Comparison of ENCODE assay signal across 8 cellular contexts in genomic region chr3:136753112-136753939, GRCh38. TPM values are rescaled to one million over a fixed set of nuclear protein-coding genes. Genes with fewer than 3 reads are reported as not detected.
A peak's percentile ranks its signal among the peaks of the same experiment; 100 is the strongest.
DNase-seq lines count a peak whose midpoint lies in the region; ATAC-seq, FAIRE-seq and TF ChIP-seq lines count a peak whose summit lies in the region.

No MANE protein-coding gene starts in this region.

- 51% methylated on average over 13 of the region's 13 CpGs for WGBS in GM12878 (ENCODE audit: insufficient coverage, insufficient replicate concordance, low lambda C conversion rate, missing lambda C conversion rate)

- RAD21 ChIA-PET in GM12878 (lab: Charles Lee; ENCODE audit: unreplicated experiment): interaction anchor here (0.7 to 8.7 kb wide), 64 partner anchors 9 to 682 kb away, joined by 3 to 200 read pairs (median 5); partner anchors contain the start of genes MSL2, NCK1 and PCCB

- H3K27me3 ChIP-seq in Loucy (ENCODE audit: insufficient read depth, low read length, poor library complexity, severe bottlenecking): no peaks in the 10 kb centered on the region
- H3K27me3 ChIP-seq in GM12878 (replicated peaks in 1 of 2; ENCODE audit: control insufficient read depth in 2 of 2, insufficient read depth in 2 of 2, low read length in 1 of 2): no peaks in the 10 kb centered on the region
- no peaks in the 10 kb centered on the region for H3K27me3 ChIP-seq in tibial artery

- TF ChIP-seq EP300 in GM12878 (IDR thresholded peaks at IDR 0.05; ENCODE audit: borderline replicate concordance in 1 of 2, control insufficient read depth in 1 of 2, low read depth in 2 of 2, low read length in 2 of 2): no peak

- intact Hi-C loops in GM12878 (cut with micrococcal nuclease; ENCODE audit: unreplicated experiment) (loop anchor here (1.0 to 5.0 kb wide), 4 partner anchors 109 to 363 kb away; partner anchors contain the start of gene NCK1), tibial artery (cut with DNase I; ENCODE audit: low total_unique reads) (loop anchor here (2.0 to 10.0 kb wide), 3 partner anchors 111 to 556 kb away; partner anchors contain the start of genes MSL2, NCK1 and PCCB)

- in situ Hi-C loops in GM12878 (cut with MboI): loop anchor here (5.0 kb wide), 2 partner anchors 366 to 681 kb away; no protein-coding TSS in a partner anchor

- peak; percentile 67 for TF ChIP-seq RAD21 in GM12878 (IDR thresholded peaks at IDR 0.05; ENCODE audit: insufficient read depth, low read depth, low read length)

- H3K4me1 ChIP-seq in ES-I3 (ENCODE audit: insufficient read depth, low read length): peaks cover 21% of the 10 kb centered on the region
- peaks cover 40% of the 10 kb centered on the region for H3K4me1 ChIP-seq in Loucy (ENCODE audit: insufficient read depth, low read length, poor library complexity, severe bottlenecking)
- H3K4me1 ChIP-seq in GM12878 (ENCODE audit: control insufficient read depth, insufficient read depth, low read length): peaks cover 16% of the 10 kb centered on the region
- H3K4me1 ChIP-seq in tibial artery: peaks cover 0 to 30% (median 22%) of the 10 kb centered on the region in 4 donors

- peak overlapping the region; percentile 87 for H3K4me3 ChIP-seq in Loucy (ENCODE audit: low read length, poor library complexity, severe bottlenecking)
- H3K4me3 ChIP-seq in GM12878: peak overlapping the region; percentile 63
- peak overlapping the region; percentile 77 to 91 for H3K4me3 ChIP-seq in tibial artery

- no peaks in the 10 kb centered on the region for H4K20me1 ChIP-seq in Loucy (ENCODE audit: insufficient read depth, low read length, poor library complexity, severe bottlenecking)
- H4K20me1 ChIP-seq in GM12878 (ENCODE audit: control insufficient read depth, insufficient read depth): no peaks in the 10 kb centered on the region

- TF ChIP-seq POLR2A in GM12878 (IDR thresholded peaks at IDR 0.05; ENCODE audit: low read depth, low read length): no peak

- H3K9ac ChIP-seq in ES-I3 (ENCODE audit: low read depth, low read length) (peak overlapping the region; percentile 74), Loucy (ENCODE audit: low read depth, low read length, poor library complexity, severe bottlenecking) (peak overlapping the region; percentile 96), GM12878 (ENCODE audit: control insufficient read depth, insufficient read depth, low read length) (peak overlapping the region; percentile 88)

- peak overlapping the region; percentile 90 for H2AFZ ChIP-seq in Loucy (ENCODE audit: low read length)
- peak overlapping the region; percentile 72 for H2AFZ ChIP-seq in GM12878 (ENCODE audit: control insufficient read depth, low read depth, low read length)

- BruUV-seq in GM12878 (replicated peaks; lab: Mats Ljungman, UMichigan): TSS peak; percentile 92

- CTCF ChIA-PET in GM12878 (lab: Yijun Ruan, JAX): interaction anchor here (0.7 to 9.8 kb wide), 56 partner anchors 11 to 1416 kb away, joined by 3 to 229 read pairs (median 4); partner anchors contain the start of genes MSL2, NCK1 and PCCB

- no peaks in the 10 kb centered on the region for H3K36me3 ChIP-seq in ES-I3 (ENCODE audit: insufficient read depth, low read length)
- H3K36me3 ChIP-seq in Loucy (ENCODE audit: insufficient read depth, low read length): no peaks in the 10 kb centered on the region
- no peaks in the 10 kb centered on the region for H3K36me3 ChIP-seq in GM12878 (ENCODE audit: control insufficient read depth in 2 of 2, insufficient read depth in 2 of 2, low read length in 1 of 2)
- H3K36me3 ChIP-seq in tibial artery: no peaks in the 10 kb centered on the region

- peak; percentile 88 for FAIRE-seq in GM12878 (lab: Jason Lieb, UNC)
- FAIRE-seq in HTR-8/SVneo (lab: Jason Lieb, UNC): no peak

- POLR2A ChIA-PET in GM12878 (lab: Charles Lee): interaction anchor here (0.6 to 3.8 kb wide), 10 partner anchors 108 to 559 kb away, joined by 3 to 41 read pairs (median 6); partner anchors contain the start of gene NCK1

- peaks cover 2% of the 10 kb centered on the region; the same call in 1 of the 2 replicates for H3F3A ChIP-seq in Loucy (ENCODE audit: low read depth)

- H3K9me3 ChIP-seq in ES-I3 (ENCODE audit: control insufficient read depth, insufficient read depth, low read length) (no peaks in the 10 kb centered on the region), Loucy (ENCODE audit: insufficient read depth, low read depth, low read length) (no peaks in the 10 kb centered on the region; the same call in 1 of the 2 replicates), GM12878 (replicated peaks; ENCODE audit: control insufficient read depth, insufficient read depth, low read length) (no peaks in the 10 kb centered on the region), tibial artery (no peaks in the 10 kb centered on the region)

- H3K27ac ChIP-seq in GM12878 (ENCODE audit: control insufficient read depth, insufficient read depth) (peak overlapping the region; percentile 91), tibial artery (peak overlapping the region; percentile 94 to 95)

- TF ChIP-seq CTCF in Loucy (conservative IDR thresholded peaks at IDR 0.05; ENCODE audit: low read length): peak; percentile 46; the same call in 1 of the 2 replicates
- TF ChIP-seq CTCF in GM12878 (IDR thresholded peaks at IDR 0.05 in 2 of 3, conservative IDR thresholded peaks at IDR 0.05 in 1 of 3; ENCODE audit: control insufficient read depth in 2 of 3, extremely low read depth in 1 of 3, insufficient read depth in 1 of 3, low read depth in 3 of 3, low read length in 3 of 3): peak in 2 of 3 experiments; percentile 30 to 71; a peak in 3 of 6 replicates
- TF ChIP-seq CTCF in tibial artery (IDR thresholded peaks at IDR 0.05): no peak

- SMC1A ChIA-PET in GM12878 (lab: Charles Lee; ENCODE audit: uncharacterized antibody, unreplicated experiment): interaction anchor here (0.6 to 10.8 kb wide), 40 partner anchors 12 to 683 kb away, joined by 3 to 161 read pairs (median 5); partner anchors contain the start of genes NCK1 and PCCB

- ATAC-seq in GM12878 (no peak), left lobe of liver (peak; percentile 48)

- no peaks in the 10 kb centered on the region for H3K9me2 ChIP-seq in Loucy (replicated peaks; ENCODE audit: low read depth, low read length)

- DNase-seq in GM12878 (ENCODE audit: low read depth, low spot score) (no peak), left lobe of liver (ENCODE audit: low spot score) (no peak), tibial artery (no peak), cerebellar cortex (ENCODE audit: low spot score) (no peak), HTR-8/SVneo (ENCODE audit: insufficient read length, low spot score) (no peak), SHP77 (lab: John Stamatoyannopoulos, UW) (no peak)

- peak overlapping the region; percentile 89 for H3K4me2 ChIP-seq in Loucy (ENCODE audit: low read depth, low read length, poor library complexity, severe bottlenecking)
- H3K4me2 ChIP-seq in GM12878 (ENCODE audit: control insufficient read depth, insufficient read depth): peak overlapping the region; percentile 97

- H3K79me2 ChIP-seq in Loucy (ENCODE audit: insufficient read depth, low read length): peaks cover 43% of the 10 kb centered on the region
- H3K79me2 ChIP-seq in GM12878 (ENCODE audit: control insufficient read depth, insufficient read depth, low read length): peaks cover 44% of the 10 kb centered on the region

TF ChIP-seq in GM12878, 131 proteins besides CTCF, POLR2A, EP300 and RAD21 (continues in another document):
- TF ChIP-seq CBX5 (IDR thresholded peaks at IDR 0.05; ENCODE audit: low read depth) (no peak), YBX1 (IDR thresholded peaks at IDR 0.05) (no peak), STAT1 (conservative IDR thresholded peaks at IDR 0.05) (no peak), MTA2 (IDR thresholded peaks at IDR 0.05; ENCODE audit: low read depth) (peak; percentile 30; the same call in 1 of the 2 replicates), RAD51 (IDR thresholded peaks at IDR 0.05) (no peak), ATF7 (IDR thresholded peaks at IDR 0.05; ENCODE audit: low read depth) (no peak), NR2C2 (IDR thresholded peaks at IDR 0.05; ENCODE audit: borderline replicate concordance, control insufficient read depth, insufficient read length, low read depth) (no peak), RELB (IDR thresholded peaks at IDR 0.05; ENCODE audit: low read depth) (no peak), SMAD5 (IDR thresholded peaks at IDR 0.05; ENCODE audit: low read depth) (no peak), IKZF2 (IDR thresholded peaks at IDR 0.05) (no peak), KLF5 (IDR thresholded peaks at IDR 0.05; ENCODE audit: partially characterized antibody) (no peak), BRCA1 (IDR thresholded peaks at IDR 0.05; ENCODE audit: low read depth, low read length) (no peak), WRNIP1 (IDR thresholded peaks at IDR 0.05; ENCODE audit: borderline replicate concordance, low read depth, low read length) (no peak)

RNA-seq across cellular contexts. Expression of gene STAG1, which starts 1.1 kb away (rescaled TPM):
- total RNA-seq in GM12878 (2013; cell fraction: nucleolus; rRNA removed): 93.4 and 104 TPM in 2 replicates
- total RNA-seq in GM12878 (2014; rRNA removed): 20.1 and 24.4 TPM in 2 replicates
- 29.3 and 30.1 TPM in 2 replicates for total RNA-seq in GM12878 (2014; rRNA removed; fragmentation: Illumina TruSeq; extraction: Trizol)
- 26.1 and 28.4 TPM in 2 replicates for total RNA-seq in GM12878 (2021)
- polyA plus RNA-seq in GM12878 (2011; ENCODE audit: low read depth): 7.0 TPM
- 24.1 and 36.7 TPM in 2 replicates for polyA plus RNA-seq in GM12878 (2011; rRNA removed)
- polyA plus RNA-seq in GM12878 (2011; cell fraction: cytosol; rRNA removed): 8.1 and 8.5 TPM in 2 replicates
- 12.3 and 15.1 TPM in 2 replicates for polyA plus RNA-seq in GM12878 (2011; cell fraction: nucleus; rRNA removed)
- polyA plus RNA-seq in GM12878 (2012): 8.7 and 9.8 TPM in 2 replicates
- 20.0 and 22.6 TPM in 2 replicates for polyA plus RNA-seq in GM12878 (2014; fragmentation: Illumina TruSeq; extraction: Trizol)
- polyA plus RNA-seq in GM12878 (2014; fragmentation: Nextera tagmentation; extraction: Ambion mirVana): 1 to 10 TPM; 4.4 to 4.8 TPM
- 11.1 and 12.6 TPM in 2 replicates for polyA plus RNA-seq in GM12878 (2014; rRNA removed)
- 10 to 100 TPM; 20.3 to 26.3 TPM for polyA plus RNA-seq in GM12878 (2016; fragmentation: Nextera tagmentation; extraction: Ambion mirVana)
- polyA minus RNA-seq in GM12878 (2011; rRNA and poly(A)+ RNA removed): 28.0 and 42.9 TPM in 2 replicates
- polyA minus RNA-seq in GM12878 (2011; cell fraction: cytosol; rRNA and poly(A)+ RNA removed): 13.2 and 16.1 TPM in 2 replicates
- 20.7 and 39.0 TPM in 2 replicates for polyA minus RNA-seq in GM12878 (2011; cell fraction: nucleus; rRNA and poly(A)+ RNA removed)
- total RNA-seq in left lobe of liver: 11.0 TPM

Comparison
In these comparisons a context has a peak if more than half of its experiments do, and no peak if none do; other contexts are left out.
1. CTCF ChIP-seq: peak in Loucy (single experiment) and GM12878 (2 of 3); none in tibial artery (0 of 2).
2. Peak in every context shown above with its lines, with median percentiles within 50 percentile points of each other: H3K9ac ChIP-seq and H3K4me3 ChIP-seq.